ENCODE assay signal across 1 cellular context in the genomic region with DNA sequence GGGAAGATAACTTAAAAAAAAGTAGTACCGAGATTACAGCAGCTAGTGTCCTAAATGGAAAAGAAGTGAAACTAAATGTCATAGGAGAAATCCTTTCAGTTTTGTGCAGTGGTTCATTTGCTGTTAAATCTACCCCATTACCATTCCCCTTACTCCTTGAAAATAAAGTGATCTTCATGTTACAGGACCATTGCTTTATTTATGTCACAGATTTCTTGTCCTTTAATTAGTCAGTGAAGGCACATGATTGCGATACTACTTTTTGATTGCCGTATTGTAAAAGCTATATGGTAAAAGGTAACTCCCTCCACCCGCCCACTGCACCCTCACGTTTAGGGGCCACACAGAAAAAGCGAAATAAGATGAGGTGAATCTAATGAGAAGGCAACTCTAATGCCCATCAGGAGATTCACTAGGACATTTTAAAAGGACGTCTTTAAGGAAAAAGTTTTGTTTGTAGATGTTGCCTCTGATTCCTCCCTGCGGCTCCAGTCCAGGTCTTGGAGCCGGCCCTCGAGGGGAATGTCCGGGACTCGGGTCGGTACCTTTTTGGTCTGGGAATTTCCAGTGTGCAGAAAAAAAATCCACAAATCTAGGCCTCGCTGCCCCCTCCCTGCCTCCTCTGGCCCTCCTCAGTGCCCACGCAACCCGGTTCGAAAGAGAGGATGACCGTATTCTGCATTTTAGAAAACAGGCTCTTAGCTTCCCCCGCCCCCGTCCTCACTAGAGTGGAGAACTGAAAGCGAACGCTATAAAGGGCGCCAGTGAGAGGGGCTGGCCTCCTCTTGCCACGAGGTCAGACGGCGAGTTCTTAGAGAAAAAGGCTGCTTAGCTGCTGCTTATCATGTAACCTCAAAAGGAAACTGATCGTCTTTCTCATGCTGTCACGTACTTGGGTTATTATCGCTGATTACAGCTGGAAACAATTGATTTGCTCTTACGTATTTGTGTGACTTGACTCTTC.
TF ChIP-seq lines count a peak whose summit lies in the region.

No MANE protein-coding gene starts in this region.

TF ChIP-seq in K562, 482 proteins besides CTCF, POLR2A, EP300 and RAD21 (continued from another document and continues in another):
- TF ChIP-seq, protein P1, sequence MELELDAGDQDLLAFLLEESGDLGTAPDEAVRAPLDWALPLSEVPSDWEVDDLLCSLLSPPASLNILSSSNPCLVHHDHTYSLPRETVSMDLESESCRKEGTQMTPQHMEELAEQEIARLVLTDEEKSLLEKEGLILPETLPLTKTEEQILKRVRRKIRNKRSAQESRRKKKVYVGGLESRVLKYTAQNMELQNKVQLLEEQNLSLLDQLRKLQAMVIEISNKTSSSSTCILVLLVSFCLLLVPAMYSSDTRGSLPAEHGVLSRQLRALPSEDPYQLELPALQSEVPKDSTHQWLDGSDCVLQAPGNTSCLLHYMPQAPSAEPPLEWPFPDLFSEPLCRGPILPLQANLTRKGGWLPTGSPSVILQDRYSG (tag; conservative IDR thresholded peaks at IDR 0.05; ENCODE audit: low read depth): no peak
- TF ChIP-seq EWSR1 (IDR thresholded peaks at IDR 0.05; ENCODE audit: borderline replicate concordance, low read depth, partially characterized antibody) (no peak), ZNF354B (CRISPR knock-in tag; IDR thresholded peaks at IDR 0.05) (no peak), HMG20A (CRISPR knock-in tag; conservative IDR thresholded peaks at IDR 0.05) (no peak), XRCC5 (IDR thresholded peaks at IDR 0.05; ENCODE audit: low read depth, low read length) (no peak), TCFL5 (CRISPR knock-in tag; conservative IDR thresholded peaks at IDR 0.05) (no peak), ZNF184 (CRISPR knock-in tag; IDR thresholded peaks at IDR 0.05) (no peak), CBFA2T2 (conservative IDR thresholded peaks at IDR 0.05) (peak; percentile 40; the same call in 1 of the 2 replicates), ZNF253 (CRISPR knock-in tag; conservative IDR thresholded peaks at IDR 0.05) (no peak), MCM2 (IDR thresholded peaks at IDR 0.05; ENCODE audit: low read depth) (no peak), FOSL1 (tag; conservative IDR thresholded peaks at IDR 0.05) (no peak; the same call in 1 of the 2 replicates), TEAD2 (tag; IDR thresholded peaks at IDR 0.05) (no peak), NBN (IDR thresholded peaks at IDR 0.05; ENCODE audit: low read depth) (no peak), SMC3 (conservative IDR thresholded peaks at IDR 0.05; ENCODE audit: insufficient read depth, low read depth, low read length) (no peak), MTA3 (IDR thresholded peaks at IDR 0.05; ENCODE audit: borderline replicate concordance) (no peak), HMGN3 (IDR thresholded peaks at IDR 0.05; ENCODE audit: borderline replicate concordance, extremely low read depth, insufficient read length, low read depth, low read length) (no peak), SMARCA4 (IDR thresholded peaks at IDR 0.05) (0 out of 2 replicates have a peak, but pooled peaks have one; percentile 48), MEF2A (IDR thresholded peaks at IDR 0.05; ENCODE audit: control insufficient read depth, low read depth, low read length) (no peak), NR4A1 (CRISPR knock-in tag; IDR thresholded peaks at IDR 0.05) (no peak), NR4A1 (tag; IDR thresholded peaks at IDR 0.05) (no peak), EP400 (IDR thresholded peaks at IDR 0.05) (peak; percentile 69), ZNF3 (CRISPR knock-in tag; IDR thresholded peaks at IDR 0.05) (no peak), MIER1 (IDR thresholded peaks at IDR 0.05; ENCODE audit: low read depth) (no peak), RNF2 (IDR thresholded peaks at IDR 0.05) (peak; percentile 56; the same call in 1 of the 2 replicates), XRCC3 (IDR thresholded peaks at IDR 0.05) (no peak), FOS (IDR thresholded peaks at IDR 0.05; ENCODE audit: extremely low read depth, insufficient read length) (no peak), ZKSCAN8 (CRISPR knock-in tag; IDR thresholded peaks at IDR 0.05) (no peak), KLF16 (IDR thresholded peaks at IDR 0.05) (no peak), HNRNPH1 (optimal IDR thresholded peaks at IDR 0.05; ENCODE audit: low read depth, low read length) (no peak), MAZ (CRISPR knock-in tag; conservative IDR thresholded peaks at IDR 0.05 in 1 of 2, IDR thresholded peaks at IDR 0.05 in 1 of 2) (no peak), SP2 (IDR thresholded peaks at IDR 0.05; ENCODE audit: extremely low read depth, low read depth, low read length, poor library complexity, severe bottlenecking) (no peak), ELF1 (tag; IDR thresholded peaks at IDR 0.05) (no peak), PTBP1 (IDR thresholded peaks at IDR 0.05; ENCODE audit: low read depth, low read length) (no peak), ARID2 (IDR thresholded peaks at IDR 0.05) (no peak), ZKSCAN3 (CRISPR knock-in tag; IDR thresholded peaks at IDR 0.05) (no peak), RAD51 (IDR thresholded peaks at IDR 0.05; ENCODE audit: borderline replicate concordance, low read depth) (no peak), ARID1B (IDR thresholded peaks at IDR 0.05) (peak; percentile 66), NONO (IDR thresholded peaks at IDR 0.05; ENCODE audit: low read depth in 2 of 2, low read length in 1 of 2) (no peak), TAF15 (IDR thresholded peaks at IDR 0.05; ENCODE audit: low read depth, low read length) (no peak), E2F3 (CRISPR knock-in tag; IDR thresholded peaks at IDR 0.05) (no peak), ZNF121 (CRISPR knock-in tag; conservative IDR thresholded peaks at IDR 0.05) (no peak), OTX1 (CRISPR knock-in tag; IDR thresholded peaks at IDR 0.05) (no peak)
- TF ChIP-seq, protein P2, sequence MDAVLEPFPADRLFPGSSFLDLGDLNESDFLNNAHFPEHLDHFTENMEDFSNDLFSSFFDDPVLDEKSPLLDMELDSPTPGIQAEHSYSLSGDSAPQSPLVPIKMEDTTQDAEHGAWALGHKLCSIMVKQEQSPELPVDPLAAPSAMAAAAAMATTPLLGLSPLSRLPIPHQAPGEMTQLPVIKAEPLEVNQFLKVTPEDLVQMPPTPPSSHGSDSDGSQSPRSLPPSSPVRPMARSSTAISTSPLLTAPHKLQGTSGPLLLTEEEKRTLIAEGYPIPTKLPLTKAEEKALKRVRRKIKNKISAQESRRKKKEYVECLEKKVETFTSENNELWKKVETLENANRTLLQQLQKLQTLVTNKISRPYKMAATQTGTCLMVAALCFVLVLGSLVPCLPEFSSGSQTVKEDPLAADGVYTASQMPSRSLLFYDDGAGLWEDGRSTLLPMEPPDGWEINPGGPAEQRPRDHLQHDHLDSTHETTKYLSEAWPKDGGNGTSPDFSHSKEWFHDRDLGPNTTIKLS (IDR thresholded peaks at IDR 0.05; ENCODE audit: borderline replicate concordance, low read depth): 0 out of 2 replicates have a peak, but pooled peaks have one; percentile 64
- TF ChIP-seq, protein P3, sequence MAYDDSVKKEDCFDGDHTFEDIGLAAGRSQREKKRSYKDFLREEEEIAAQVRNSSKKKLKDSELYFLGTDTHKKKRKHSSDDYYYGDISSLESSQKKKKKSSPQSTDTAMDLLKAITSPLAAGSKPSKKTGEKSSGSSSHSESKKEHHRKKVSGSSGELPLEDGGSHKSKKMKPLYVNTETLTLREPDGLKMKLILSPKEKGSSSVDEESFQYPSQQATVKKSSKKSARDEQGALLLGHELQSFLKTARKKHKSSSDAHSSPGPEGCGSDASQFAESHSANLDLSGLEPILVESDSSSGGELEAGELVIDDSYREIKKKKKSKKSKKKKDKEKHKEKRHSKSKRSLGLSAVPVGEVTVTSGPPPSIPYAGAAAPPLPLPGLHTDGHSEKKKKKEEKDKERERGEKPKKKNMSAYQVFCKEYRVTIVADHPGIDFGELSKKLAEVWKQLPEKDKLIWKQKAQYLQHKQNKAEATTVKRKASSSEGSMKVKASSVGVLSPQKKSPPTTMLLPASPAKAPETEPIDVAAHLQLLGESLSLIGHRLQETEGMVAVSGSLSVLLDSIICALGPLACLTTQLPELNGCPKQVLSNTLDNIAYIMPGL (CRISPR knock-in tag; IDR thresholded peaks at IDR 0.05): no peak
- TF ChIP-seq, protein P4, sequence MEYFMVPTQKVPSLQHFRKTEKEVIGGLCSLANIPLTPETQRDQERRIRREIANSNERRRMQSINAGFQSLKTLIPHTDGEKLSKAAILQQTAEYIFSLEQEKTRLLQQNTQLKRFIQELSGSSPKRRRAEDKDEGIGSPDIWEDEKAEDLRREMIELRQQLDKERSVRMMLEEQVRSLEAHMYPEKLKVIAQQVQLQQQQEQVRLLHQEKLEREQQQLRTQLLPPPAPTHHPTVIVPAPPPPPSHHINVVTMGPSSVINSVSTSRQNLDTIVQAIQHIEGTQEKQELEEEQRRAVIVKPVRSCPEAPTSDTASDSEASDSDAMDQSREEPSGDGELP (CRISPR knock-in tag; IDR thresholded peaks at IDR 0.05; ENCODE audit: borderline replicate concordance): 0 out of 2 replicates have a peak, but pooled peaks have one; percentile 19
- TF ChIP-seq, protein P5, sequence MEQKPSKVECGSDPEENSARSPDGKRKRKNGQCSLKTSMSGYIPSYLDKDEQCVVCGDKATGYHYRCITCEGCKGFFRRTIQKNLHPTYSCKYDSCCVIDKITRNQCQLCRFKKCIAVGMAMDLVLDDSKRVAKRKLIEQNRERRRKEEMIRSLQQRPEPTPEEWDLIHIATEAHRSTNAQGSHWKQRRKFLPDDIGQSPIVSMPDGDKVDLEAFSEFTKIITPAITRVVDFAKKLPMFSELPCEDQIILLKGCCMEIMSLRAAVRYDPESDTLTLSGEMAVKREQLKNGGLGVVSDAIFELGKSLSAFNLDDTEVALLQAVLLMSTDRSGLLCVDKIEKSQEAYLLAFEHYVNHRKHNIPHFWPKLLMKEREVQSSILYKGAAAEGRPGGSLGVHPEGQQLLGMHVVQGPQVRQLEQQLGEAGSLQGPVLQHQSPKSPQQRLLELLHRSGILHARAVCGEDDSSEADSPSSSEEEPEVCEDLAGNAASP (IDR thresholded peaks at IDR 0.05): no peak
- TF ChIP-seq, protein P6, sequence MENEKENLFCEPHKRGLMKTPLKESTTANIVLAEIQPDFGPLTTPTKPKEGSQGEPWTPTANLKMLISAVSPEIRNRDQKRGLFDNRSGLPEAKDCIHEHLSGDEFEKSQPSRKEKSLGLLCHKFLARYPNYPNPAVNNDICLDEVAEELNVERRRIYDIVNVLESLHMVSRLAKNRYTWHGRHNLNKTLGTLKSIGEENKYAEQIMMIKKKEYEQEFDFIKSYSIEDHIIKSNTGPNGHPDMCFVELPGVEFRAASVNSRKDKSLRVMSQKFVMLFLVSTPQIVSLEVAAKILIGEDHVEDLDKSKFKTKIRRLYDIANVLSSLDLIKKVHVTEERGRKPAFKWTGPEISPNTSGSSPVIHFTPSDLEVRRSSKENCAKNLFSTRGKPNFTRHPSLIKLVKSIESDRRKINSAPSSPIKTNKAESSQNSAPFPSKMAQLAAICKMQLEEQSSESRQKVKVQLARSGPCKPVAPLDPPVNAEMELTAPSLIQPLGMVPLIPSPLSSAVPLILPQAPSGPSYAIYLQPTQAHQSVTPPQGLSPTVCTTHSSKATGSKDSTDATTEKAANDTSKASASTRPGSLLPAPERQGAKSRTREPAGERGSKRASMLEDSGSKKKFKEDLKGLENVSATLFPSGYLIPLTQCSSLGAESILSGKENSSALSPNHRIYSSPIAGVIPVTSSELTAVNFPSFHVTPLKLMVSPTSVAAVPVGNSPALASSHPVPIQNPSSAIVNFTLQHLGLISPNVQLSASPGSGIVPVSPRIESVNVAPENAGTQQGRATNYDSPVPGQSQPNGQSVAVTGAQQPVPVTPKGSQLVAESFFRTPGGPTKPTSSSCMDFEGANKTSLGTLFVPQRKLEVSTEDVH (IDR thresholded peaks at IDR 0.05; ENCODE audit: low read depth, partially characterized antibody): no peak
- TF ChIP-seq, protein P7, sequence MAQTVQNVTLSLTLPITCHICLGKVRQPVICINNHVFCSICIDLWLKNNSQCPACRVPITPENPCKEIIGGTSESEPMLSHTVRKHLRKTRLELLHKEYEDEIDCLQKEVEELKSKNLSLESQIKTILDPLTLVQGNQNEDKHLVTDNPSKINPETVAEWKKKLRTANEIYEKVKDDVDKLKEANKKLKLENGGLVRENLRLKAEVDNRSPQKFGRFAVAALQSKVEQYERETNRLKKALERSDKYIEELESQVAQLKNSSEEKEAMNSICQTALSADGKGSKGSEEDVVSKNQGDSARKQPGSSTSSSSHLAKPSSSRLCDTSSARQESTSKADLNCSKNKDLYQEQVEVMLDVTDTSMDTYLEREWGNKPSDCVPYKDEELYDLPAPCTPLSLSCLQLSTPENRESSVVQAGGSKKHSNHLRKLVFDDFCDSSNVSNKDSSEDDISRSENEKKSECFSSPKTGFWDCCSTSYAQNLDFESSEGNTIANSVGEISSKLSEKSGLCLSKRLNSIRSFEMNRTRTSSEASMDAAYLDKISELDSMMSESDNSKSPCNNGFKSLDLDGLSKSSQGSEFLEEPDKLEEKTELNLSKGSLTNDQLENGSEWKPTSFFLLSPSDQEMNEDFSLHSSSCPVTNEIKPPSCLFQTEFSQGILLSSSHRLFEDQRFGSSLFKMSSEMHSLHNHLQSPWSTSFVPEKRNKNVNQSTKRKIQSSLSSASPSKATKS (CRISPR knock-in tag; IDR thresholded peaks at IDR 0.05): no peak
- TF ChIP-seq, protein P8, sequence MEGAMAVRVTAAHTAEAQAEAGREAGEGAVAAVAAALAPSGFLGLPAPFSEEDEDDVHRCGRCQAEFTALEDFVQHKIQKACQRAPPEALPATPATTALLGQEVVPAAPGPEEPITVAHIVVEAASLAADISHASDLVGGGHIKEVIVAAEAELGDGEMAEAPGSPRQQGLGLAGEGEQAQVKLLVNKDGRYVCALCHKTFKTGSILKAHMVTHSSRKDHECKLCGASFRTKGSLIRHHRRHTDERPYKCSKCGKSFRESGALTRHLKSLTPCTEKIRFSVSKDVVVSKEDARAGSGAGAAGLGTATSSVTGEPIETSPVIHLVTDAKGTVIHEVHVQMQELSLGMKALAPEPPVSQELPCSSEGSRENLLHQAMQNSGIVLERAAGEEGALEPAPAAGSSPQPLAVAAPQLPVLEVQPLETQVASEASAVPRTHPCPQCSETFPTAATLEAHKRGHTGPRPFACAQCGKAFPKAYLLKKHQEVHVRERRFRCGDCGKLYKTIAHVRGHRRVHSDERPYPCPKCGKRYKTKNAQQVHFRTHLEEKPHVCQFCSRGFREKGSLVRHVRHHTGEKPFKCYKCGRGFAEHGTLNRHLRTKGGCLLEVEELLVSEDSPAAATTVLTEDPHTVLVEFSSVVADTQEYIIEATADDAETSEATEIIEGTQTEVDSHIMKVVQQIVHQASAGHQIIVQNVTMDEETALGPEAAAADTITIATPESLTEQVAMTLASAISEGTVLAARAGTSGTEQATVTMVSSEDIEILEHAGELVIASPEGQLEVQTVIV (CRISPR knock-in tag; IDR thresholded peaks at IDR 0.05; ENCODE audit: borderline replicate concordance): no peak
- TF ChIP-seq, protein P9, sequence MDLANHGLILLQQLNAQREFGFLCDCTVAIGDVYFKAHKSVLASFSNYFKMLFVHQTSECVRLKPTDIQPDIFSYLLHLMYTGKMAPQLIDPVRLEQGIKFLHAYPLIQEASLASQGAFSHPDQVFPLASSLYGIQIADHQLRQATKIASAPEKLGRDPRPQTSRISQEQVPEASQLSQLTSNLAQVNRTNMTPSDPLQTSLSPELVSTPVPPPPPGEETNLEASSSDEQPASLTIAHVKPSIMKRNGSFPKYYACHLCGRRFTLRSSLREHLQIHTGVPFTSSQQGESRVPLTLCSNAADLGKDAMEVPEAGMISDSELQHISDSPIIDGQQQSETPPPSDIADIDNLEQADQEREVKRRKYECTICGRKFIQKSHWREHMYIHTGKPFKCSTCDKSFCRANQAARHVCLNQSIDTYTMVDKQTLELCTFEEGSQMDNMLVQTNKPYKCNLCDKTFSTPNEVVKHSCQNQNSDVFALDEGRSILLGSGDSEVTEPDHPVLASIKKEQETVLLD (IDR thresholded peaks at IDR 0.05): no peak
